In the genomic region with DNA sequence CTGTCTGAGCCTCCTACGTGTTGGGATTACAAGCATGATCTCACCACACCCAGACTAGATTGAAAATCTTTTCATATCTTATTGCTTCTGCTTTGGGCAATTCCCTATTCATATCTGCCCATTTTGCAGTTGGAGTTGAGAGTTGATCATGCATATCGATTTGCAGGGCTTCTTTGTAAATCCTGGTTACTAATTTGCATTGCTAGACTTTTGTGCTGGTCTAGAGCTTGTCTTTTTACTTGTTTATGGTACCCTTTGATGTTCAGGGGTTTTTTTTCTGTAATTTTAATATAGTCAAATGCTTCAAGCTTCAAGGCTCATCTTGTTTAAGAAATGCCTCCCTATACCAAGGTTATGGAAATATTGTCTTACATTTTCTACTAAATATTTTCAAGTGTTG, we compare ENCODE assay signal across 1 cellular context.
TF ChIP-seq lines count a peak whose summit lies in the region.

No MANE protein-coding gene starts in this region.

TF ChIP-seq in GM23338, 12 proteins besides CTCF, POLR2A, EP300 and RAD21:
- TF ChIP-seq CREB1 (CRISPR knock-in tag; IDR thresholded peaks at IDR 0.05; ENCODE audit: low read depth) (no peak), STAT1 (IDR thresholded peaks at IDR 0.05; ENCODE audit: unreplicated experiment) (no peak), EZH2phosphoT487 (IDR thresholded peaks at IDR 0.05; ENCODE audit: unreplicated experiment) (no peak), ZNF331 (CRISPR knock-in tag; IDR thresholded peaks at IDR 0.05; ENCODE audit: low read depth) (no peak), POLR2AphosphoS5 (IDR thresholded peaks at IDR 0.05; ENCODE audit: low read depth) (no peak), JUNB (IDR thresholded peaks at IDR 0.05; ENCODE audit: unreplicated experiment) (no peak), NANOG (IDR thresholded peaks at IDR 0.05; ENCODE audit: borderline replicate concordance) (no peak), REST (IDR thresholded peaks at IDR 0.05; ENCODE audit: unreplicated experiment) (no peak), EZH2 (IDR thresholded peaks at IDR 0.05; ENCODE audit: low read depth, unreplicated experiment) (no peak), ZNF114 (CRISPR knock-in tag; IDR thresholded peaks at IDR 0.05) (no peak), ETS1 (IDR thresholded peaks at IDR 0.05) (no peak)
- TF ChIP-seq, protein P1, sequence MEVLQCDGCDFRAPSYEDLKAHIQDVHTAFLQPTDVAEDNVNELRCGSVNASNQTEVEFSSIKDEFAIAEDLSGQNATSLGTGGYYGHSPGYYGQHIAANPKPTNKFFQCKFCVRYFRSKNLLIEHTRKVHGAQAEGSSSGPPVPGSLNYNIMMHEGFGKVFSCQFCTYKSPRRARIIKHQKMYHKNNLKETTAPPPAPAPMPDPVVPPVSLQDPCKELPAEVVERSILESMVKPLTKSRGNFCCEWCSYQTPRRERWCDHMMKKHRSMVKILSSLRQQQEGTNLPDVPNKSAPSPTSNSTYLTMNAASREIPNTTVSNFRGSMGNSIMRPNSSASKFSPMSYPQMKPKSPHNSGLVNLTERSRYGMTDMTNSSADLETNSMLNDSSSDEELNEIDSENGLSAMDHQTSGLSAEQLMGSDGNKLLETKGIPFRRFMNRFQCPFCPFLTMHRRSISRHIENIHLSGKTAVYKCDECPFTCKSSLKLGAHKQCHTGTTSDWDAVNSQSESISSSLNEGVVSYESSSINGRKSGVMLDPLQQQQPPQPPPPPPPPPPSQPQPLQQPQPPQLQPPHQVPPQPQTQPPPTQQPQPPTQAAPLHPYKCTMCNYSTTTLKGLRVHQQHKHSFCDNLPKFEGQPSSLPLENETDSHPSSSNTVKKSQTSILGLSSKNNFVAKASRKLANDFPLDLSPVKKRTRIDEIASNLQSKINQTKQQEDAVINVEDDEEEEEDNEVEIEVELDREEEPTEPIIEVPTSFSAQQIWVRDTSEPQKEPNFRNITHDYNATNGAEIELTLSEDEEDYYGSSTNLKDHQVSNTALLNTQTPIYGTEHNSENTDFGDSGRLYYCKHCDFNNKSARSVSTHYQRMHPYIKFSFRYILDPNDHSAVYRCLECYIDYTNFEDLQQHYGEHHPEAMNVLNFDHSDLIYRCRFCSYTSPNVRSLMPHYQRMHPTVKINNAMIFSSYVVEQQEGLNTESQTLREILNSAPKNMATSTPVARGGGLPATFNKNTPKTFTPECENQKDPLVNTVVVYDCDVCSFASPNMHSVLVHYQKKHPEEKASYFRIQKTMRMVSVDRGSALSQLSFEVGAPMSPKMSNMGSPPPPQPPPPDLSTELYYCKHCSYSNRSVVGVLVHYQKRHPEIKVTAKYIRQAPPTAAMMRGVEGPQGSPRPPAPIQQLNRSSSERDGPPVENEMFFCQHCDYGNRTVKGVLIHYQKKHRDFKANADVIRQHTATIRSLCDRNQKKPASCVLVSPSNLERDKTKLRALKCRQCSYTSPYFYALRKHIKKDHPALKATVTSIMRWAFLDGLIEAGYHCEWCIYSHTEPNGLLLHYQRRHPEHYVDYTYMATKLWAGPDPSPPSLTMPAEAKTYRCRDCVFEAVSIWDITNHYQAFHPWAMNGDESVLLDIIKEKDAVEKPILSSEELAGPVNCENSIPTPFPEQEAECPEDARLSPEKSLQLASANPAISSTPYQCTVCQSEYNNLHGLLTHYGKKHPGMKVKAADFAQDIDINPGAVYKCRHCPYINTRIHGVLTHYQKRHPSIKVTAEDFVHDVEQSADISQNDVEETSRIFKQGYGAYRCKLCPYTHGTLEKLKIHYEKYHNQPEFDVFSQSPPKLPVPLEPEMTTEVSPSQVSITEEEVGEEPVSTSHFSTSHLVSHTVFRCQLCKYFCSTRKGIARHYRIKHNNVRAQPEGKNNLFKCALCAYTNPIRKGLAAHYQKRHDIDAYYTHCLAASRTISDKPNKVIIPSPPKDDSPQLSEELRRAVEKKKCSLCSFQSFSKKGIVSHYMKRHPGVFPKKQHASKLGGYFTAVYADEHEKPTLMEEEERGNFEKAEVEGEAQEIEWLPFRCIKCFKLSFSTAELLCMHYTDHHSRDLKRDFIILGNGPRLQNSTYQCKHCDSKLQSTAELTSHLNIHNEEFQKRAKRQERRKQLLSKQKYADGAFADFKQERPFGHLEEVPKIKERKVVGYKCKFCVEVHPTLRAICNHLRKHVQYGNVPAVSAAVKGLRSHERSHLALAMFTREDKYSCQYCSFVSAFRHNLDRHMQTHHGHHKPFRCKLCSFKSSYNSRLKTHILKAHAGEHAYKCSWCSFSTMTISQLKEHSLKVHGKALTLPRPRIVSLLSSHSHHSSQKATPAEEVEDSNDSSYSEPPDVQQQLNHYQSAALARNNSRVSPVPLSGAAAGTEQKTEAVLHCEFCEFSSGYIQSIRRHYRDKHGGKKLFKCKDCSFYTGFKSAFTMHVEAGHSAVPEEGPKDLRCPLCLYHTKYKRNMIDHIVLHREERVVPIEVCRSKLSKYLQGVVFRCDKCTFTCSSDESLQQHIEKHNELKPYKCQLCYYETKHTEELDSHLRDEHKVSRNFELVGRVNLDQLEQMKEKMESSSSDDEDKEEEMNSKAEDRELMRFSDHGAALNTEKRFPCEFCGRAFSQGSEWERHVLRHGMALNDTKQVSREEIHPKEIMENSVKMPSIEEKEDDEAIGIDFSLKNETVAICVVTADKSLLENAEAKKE (CRISPR knock-in tag; IDR thresholded peaks at IDR 0.05): no peak
